Comparison of ENCODE assay signal across 8 cellular contexts in the genomic region with DNA sequence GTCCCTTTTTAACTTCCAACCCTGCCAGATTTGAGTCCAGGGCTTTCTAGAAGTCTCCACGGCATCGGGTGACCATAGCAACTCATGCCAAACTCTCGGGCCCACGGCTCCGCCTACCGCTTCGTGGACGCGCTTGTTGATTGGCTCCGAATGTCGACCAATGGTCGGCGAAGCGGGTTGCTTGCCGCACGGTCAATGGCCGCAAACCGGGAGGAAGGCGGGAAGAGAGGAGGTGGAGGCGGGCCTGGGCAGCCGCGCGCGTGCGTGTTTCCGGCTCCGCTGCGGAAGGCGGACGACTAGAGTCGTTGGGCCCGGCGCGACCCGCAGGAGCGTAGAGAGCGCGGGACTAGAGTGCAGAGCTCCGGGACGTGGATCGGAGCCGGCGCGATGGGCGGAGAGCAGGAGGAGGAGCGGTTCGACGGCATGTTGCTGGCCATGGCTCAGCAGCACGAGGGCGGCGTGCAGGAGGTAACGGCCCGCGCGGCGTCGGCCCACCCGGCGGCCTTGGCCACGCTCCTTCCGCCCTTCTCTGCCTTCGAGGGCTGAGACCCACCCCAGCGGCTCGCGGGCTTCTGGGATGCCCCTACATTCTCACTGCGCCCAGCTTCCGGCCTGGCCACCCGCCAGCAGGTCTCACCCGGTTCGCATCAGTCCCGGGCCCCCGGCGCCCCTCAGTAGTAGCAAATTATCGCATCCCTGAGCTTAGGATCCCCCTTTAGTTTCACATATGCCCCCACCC. TPM values are rescaled to one million over a fixed set of nuclear protein-coding genes. Genes with fewer than 3 reads are reported as not detected.
DNase-seq lines count a peak whose midpoint lies in the region; ATAC-seq, FAIRE-seq and TF ChIP-seq lines count a peak whose summit lies in the region.

Gene NUDC, plus strand, starts transcription at position 282 of the 739 bp plus-strand sequence. Its CDS starts 106 bp downstream, at position 388.

- H3K4me3 Mint-ChIP-seq in WTC11 = peak within 1 kb of the TSS; percentile 90

- H3K4me1 ChIP-seq in small intestine (ENCODE audit: control insufficient read depth in 2 of 2, insufficient read depth in 1 of 2, low read depth in 1 of 2, low read length in 1 of 2) = peaks cover 0 to 5% of the 10 kb centered on the region in 2 donors

- peaks cover 21% of the 10 kb centered on the region for H3K4me1 Mint-ChIP-seq in WTC11

- H3K9me3 ChIP-seq in AG04450 (ENCODE audit: control insufficient read depth, insufficient read depth, low read length) = peaks cover 3% of the 10 kb centered on the region; the same call in 1 of the 2 replicates
- no peaks in the 10 kb centered on the region for H3K9me3 ChIP-seq in small intestine (ENCODE audit: control insufficient read depth, low read depth)

- ATAC-seq in GM18909 (IDR thresholded peaks at IDR 0.05; ENCODE audit: poor library complexity, unreplicated experiment) (peak; percentile 95), HG03175 (IDR thresholded peaks at IDR 0.05; ENCODE audit: unreplicated experiment) (peak; percentile 98), WTC11 (peak; percentile 98)

- H3K4me3 ChIP-seq in AG04450 (ENCODE audit: low read depth, low read length) (peak within 1 kb of the TSS; percentile 86), cardiac fibroblast (replicated peaks in 1 of 2; ENCODE audit: low read depth in 2 of 2, low read length in 2 of 2) (peak within 1 kb of the TSS; percentile 88 to 95), small intestine (ENCODE audit: low read depth in 1 of 2, low read length in 2 of 2) (peak within 1 kb of the TSS; percentile 69 to 81)

- peaks cover 2% of the 10 kb centered on the region; the same call in 1 of the 2 replicates for H3K27me3 Mint-ChIP-seq in WTC11 (ENCODE audit: low read depth)

- DNase-seq in AG04450 (ENCODE audit: low read depth, low spot score) (peak; percentile 90), NCI-H226 (peak; percentile 96), WTC11 (ENCODE audit: low spot score) (peak; percentile 97), cardiac fibroblast (ENCODE audit: low read depth in 2 of 2) (peak; percentile 97 to 98), iPS-NIHi11 (ENCODE audit: low spot score) (peak; percentile 99), small intestine (peak; percentile 98)

- H3K36me3 ChIP-seq in small intestine (ENCODE audit: control insufficient read depth in 2 of 2, insufficient read depth in 2 of 2, low read length in 2 of 2) = peaks cover 2 to 15% of the 10 kb centered on the region in 2 donors

- FAIRE-seq in small intestine (lab: Jason Lieb, UNC) = no peak

- peak within 1 kb of the TSS; percentile 61 for H3K27ac ChIP-seq in AG04450 (ENCODE audit: low read depth, low read length)
- peak within 1 kb of the TSS; percentile 49 to 94 for H3K27ac ChIP-seq in small intestine (ENCODE audit: low read depth in 1 of 2, low read length in 1 of 2)

- peak within 1 kb of the TSS; percentile 89 for H3K27ac Mint-ChIP-seq in WTC11

- WGBS in small intestine, 3 donors = 0 to 1% (median 0%) methylated on average over 42 to 74 of the region's 74 CpGs

- no peaks in the 10 kb centered on the region for H3K9me3 Mint-ChIP-seq in WTC11

- H3K36me3 Mint-ChIP-seq in WTC11 = peaks cover 29% of the 10 kb centered on the region

- TF ChIP-seq CTCF in AG04450 (IDR thresholded peaks at IDR 0.05; ENCODE audit: low read depth, low read length) (no peak), WTC11 (IDR thresholded peaks at IDR 0.05) (no peak), cardiac fibroblast (IDR thresholded peaks at IDR 0.05; ENCODE audit: low read depth, low read length) (no peak)

- H3K27me3 ChIP-seq in AG04450 (ENCODE audit: control insufficient read depth, insufficient read depth, low read length) (no peaks in the 10 kb centered on the region), small intestine (ENCODE audit: control insufficient read depth in 2 of 2, insufficient read depth in 2 of 2, low read length in 2 of 2) (no peaks in the 10 kb centered on the region)

- CTCF ChIA-PET in AG04450 (lab: Charles Lee) = no interaction called here
- CTCF ChIA-PET in WTC11 (lab: Charles Lee) = interaction anchor here (0.6 to 1.5 kb wide), 2 partner anchors 9 to 111 kb away, joined by 3 read pairs; no protein-coding TSS in a partner anchor

- POLR2A ChIA-PET in AG04450 (lab: Yijun Ruan, JAX) (interaction anchor here (0.6 to 1.2 kb wide), 2 partner anchors 40 to 87 kb away, joined by 3 to 4 read pairs; no protein-coding TSS in a partner anchor), WTC11 (lab: Charles Lee) (interaction anchor here (0.6 to 1.1 kb wide), 4 partner anchors 21 to 276 kb away, joined by 3 to 13 read pairs (median 4); partner anchors contain the start of gene SLC9A1)

TF ChIP-seq in WTC11, 78 proteins besides CTCF, POLR2A, EP300 and RAD21 (continues in another document):
- TF ChIP-seq, protein P1, sequence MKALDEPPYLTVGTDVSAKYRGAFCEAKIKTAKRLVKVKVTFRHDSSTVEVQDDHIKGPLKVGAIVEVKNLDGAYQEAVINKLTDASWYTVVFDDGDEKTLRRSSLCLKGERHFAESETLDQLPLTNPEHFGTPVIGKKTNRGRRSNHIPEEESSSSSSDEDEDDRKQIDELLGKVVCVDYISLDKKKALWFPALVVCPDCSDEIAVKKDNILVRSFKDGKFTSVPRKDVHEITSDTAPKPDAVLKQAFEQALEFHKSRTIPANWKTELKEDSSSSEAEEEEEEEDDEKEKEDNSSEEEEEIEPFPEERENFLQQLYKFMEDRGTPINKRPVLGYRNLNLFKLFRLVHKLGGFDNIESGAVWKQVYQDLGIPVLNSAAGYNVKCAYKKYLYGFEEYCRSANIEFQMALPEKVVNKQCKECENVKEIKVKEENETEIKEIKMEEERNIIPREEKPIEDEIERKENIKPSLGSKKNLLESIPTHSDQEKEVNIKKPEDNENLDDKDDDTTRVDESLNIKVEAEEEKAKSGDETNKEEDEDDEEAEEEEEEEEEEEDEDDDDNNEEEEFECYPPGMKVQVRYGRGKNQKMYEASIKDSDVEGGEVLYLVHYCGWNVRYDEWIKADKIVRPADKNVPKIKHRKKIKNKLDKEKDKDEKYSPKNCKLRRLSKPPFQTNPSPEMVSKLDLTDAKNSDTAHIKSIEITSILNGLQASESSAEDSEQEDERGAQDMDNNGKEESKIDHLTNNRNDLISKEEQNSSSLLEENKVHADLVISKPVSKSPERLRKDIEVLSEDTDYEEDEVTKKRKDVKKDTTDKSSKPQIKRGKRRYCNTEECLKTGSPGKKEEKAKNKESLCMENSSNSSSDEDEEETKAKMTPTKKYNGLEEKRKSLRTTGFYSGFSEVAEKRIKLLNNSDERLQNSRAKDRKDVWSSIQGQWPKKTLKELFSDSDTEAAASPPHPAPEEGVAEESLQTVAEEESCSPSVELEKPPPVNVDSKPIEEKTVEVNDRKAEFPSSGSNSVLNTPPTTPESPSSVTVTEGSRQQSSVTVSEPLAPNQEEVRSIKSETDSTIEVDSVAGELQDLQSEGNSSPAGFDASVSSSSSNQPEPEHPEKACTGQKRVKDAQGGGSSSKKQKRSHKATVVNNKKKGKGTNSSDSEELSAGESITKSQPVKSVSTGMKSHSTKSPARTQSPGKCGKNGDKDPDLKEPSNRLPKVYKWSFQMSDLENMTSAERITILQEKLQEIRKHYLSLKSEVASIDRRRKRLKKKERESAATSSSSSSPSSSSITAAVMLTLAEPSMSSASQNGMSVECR (CRISPR knock-in tag; IDR thresholded peaks at IDR 0.05; ENCODE audit: borderline replicate concordance) = peak; percentile 97
- TF ChIP-seq FOXP1 (CRISPR knock-in tag; IDR thresholded peaks at IDR 0.05; ENCODE audit: borderline replicate concordance) = peak; percentile 93
- TF ChIP-seq NFE2L1 (CRISPR knock-in tag; IDR thresholded peaks at IDR 0.05) = peak; percentile 88
- TF ChIP-seq IRF1 (CRISPR knock-in tag; IDR thresholded peaks at IDR 0.05) = peak; percentile 85
- TF ChIP-seq, protein P2, sequence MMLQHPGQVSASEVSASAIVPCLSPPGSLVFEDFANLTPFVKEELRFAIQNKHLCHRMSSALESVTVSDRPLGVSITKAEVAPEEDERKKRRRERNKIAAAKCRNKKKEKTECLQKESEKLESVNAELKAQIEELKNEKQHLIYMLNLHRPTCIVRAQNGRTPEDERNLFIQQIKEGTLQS (CRISPR knock-in tag; conservative IDR thresholded peaks at IDR 0.05) = 0 out of 2 replicates have a peak, but pooled peaks have one; percentile 32
- TF ChIP-seq MXD4 (CRISPR knock-in tag; IDR thresholded peaks at IDR 0.05; ENCODE audit: borderline replicate concordance) = no peak
- peak; percentile 46; the same call in 1 of the 2 replicates for TF ChIP-seq TEAD1 (CRISPR knock-in tag; IDR thresholded peaks at IDR 0.05)
- no peak for TF ChIP-seq ESRRA (CRISPR knock-in tag; IDR thresholded peaks at IDR 0.05; ENCODE audit: borderline replicate concordance)

RNA-seq across cellular contexts. Expression of gene NUDC, which starts in this region (rescaled TPM):
- polyA plus RNA-seq in AG04450 (2011; rRNA removed) (54.0 and 54.1 TPM in 2 replicates), small intestine (10 to 100 TPM; 39.4 to 70.5 (median 40.0) TPM)
- polyA minus RNA-seq in AG04450 (2011; rRNA and poly(A)+ RNA removed) = 30.7 and 40.5 TPM in 2 replicates
- 101 to 118 TPM (median 108 TPM) in 3 replicates for total RNA-seq in WTC11 (2021)

Comparison
In these comparisons a context has a peak if more than half of its experiments do, and no peak if none do; other contexts are left out.
1. Peak in every context shown above with its lines: DNase-seq, ATAC-seq, H3K4me3 ChIP-seq and H3K27ac ChIP-seq.